In genomic region chr19:47512948-47513319, GRCh38 we compare ENCODE assay signal across 10 cellular contexts. TPM values are rescaled to one million over a fixed set of nuclear protein-coding genes. Genes with fewer than 3 reads are reported as not detected.
DNase-seq lines count a peak whose midpoint lies in the region; ATAC-seq lines count a peak whose summit lies in the region.
"Had no signal": no experiment of that assay in that cellular context is flagged by ENCODE, and none has a peak within 500 bp of the region (broad histone marks: within the 10 kb centered on the region; RNA-seq: fewer than 3 reads in every experiment).

No MANE protein-coding gene starts in this region.

- H3K27me3 Mint-ChIP-seq in T-helper 1 cell treated with Interleukin-12 subunit alpha and Interleukin-12 subunit beta and Interleukin-4 antibody, amounts not matched to agents 30 μg/mL and 1 μg/mL, for 36 hours (ENCODE audit: low read depth), result no peaks in the 10 kb centered on the region
- no peaks in the 10 kb centered on the region for H3K27me3 Mint-ChIP-seq in activated T-helper 17 cell treated with anti-CD3 and anti-CD28 coated beads, Interleukin-2, amount 50 U/mL, for 72 hours
- no peaks in the 10 kb centered on the region for H3K27me3 Mint-ChIP-seq in stimulated activated naive CD8-positive, alpha-beta T cell treated with anti-CD3 and anti-CD28 coated beads, Interleukin-15, amount 100 ng/mL, for 72 hours

- peaks cover 12% of the 10 kb centered on the region for H3K36me3 Mint-ChIP-seq in T-helper 1 cell treated with Interleukin-12 subunit alpha and Interleukin-12 subunit beta and Interleukin-4 antibody, amounts not matched to agents 30 μg/mL and 1 μg/mL, for 36 hours (ENCODE audit: low read depth)
- H3K36me3 Mint-ChIP-seq in activated T-helper 17 cell treated with anti-CD3 and anti-CD28 coated beads, Interleukin-2, amount 50 U/mL, for 72 hours (ENCODE audit: low read depth), result peaks cover 13% of the 10 kb centered on the region

- H3K27ac Mint-ChIP-seq in T-helper 1 cell treated with Interleukin-12 subunit alpha and Interleukin-12 subunit beta and Interleukin-4 antibody, amounts not matched to agents 30 μg/mL and 1 μg/mL, for 36 hours, result peak overlapping the region; percentile 97
- peak overlapping the region; percentile 98 for H3K27ac Mint-ChIP-seq in activated T-helper 17 cell treated with anti-CD3 and anti-CD28 coated beads, Interleukin-2, amount 50 U/mL, for 72 hours
- H3K27ac Mint-ChIP-seq in stimulated activated naive CD8-positive, alpha-beta T cell treated with anti-CD3 and anti-CD28 coated beads, Interleukin-15, amount 100 ng/mL, for 72 hours, result peak overlapping the region; percentile 59 to 100

- intact Hi-C loops in left colon (cut with DNase I, micrococcal nuclease), result no loop called here

- ATAC-seq in activated T-helper 17 cell treated with anti-CD3 and anti-CD28 coated beads, Interleukin-2, amount 50 U/mL, for 72 hours (replicated peaks), result no peak
- no peak for ATAC-seq in stimulated activated naive CD8-positive, alpha-beta T cell treated with anti-CD3 and anti-CD28 coated beads, Interleukin-15, amount 100 ng/mL, for 72 hours
- ATAC-seq in HG03460 (IDR thresholded peaks at IDR 0.05; ENCODE audit: unreplicated experiment), result no peak
- no peak for ATAC-seq in left colon

- no peak for DNase-seq in T-helper 1 cell
- peak; percentile 40 for DNase-seq in islet precursor cell
- DNase-seq in stimulated activated naive CD8-positive, alpha-beta T cell treated with anti-CD3 and anti-CD28 coated beads, Interleukin-15, amount 100 ng/mL, for 72 hours, result no peak
- DNase-seq in left colon, result no peak
- no peak for DNase-seq in foreskin melanocyte
- DNase-seq: activated CD4-positive, CD25-positive, alpha-beta regulatory T cell had no signal

- no peaks in the 10 kb centered on the region for H3K9me3 Mint-ChIP-seq in T-helper 1 cell treated with Interleukin-12 subunit alpha and Interleukin-12 subunit beta and Interleukin-4 antibody, amounts not matched to agents 30 μg/mL and 1 μg/mL, for 36 hours
- H3K9me3 Mint-ChIP-seq in activated T-helper 17 cell treated with anti-CD3 and anti-CD28 coated beads, Interleukin-2, amount 50 U/mL, for 72 hours, result no peaks in the 10 kb centered on the region
- no peaks in the 10 kb centered on the region for H3K9me3 Mint-ChIP-seq in stimulated activated naive CD8-positive, alpha-beta T cell treated with anti-CD3 and anti-CD28 coated beads, Interleukin-15, amount 100 ng/mL, for 72 hours

- peak overlapping the region; percentile 98 for H3K4me3 Mint-ChIP-seq in T-helper 1 cell treated with Interleukin-12 subunit alpha and Interleukin-12 subunit beta and Interleukin-4 antibody, amounts not matched to agents 30 μg/mL and 1 μg/mL, for 36 hours
- peak overlapping the region; percentile 96 for H3K4me3 Mint-ChIP-seq in activated T-helper 17 cell treated with anti-CD3 and anti-CD28 coated beads, Interleukin-2, amount 50 U/mL, for 72 hours
- peak overlapping the region; percentile 97 to 98 for H3K4me3 Mint-ChIP-seq in stimulated activated naive CD8-positive, alpha-beta T cell treated with anti-CD3 and anti-CD28 coated beads, Interleukin-15, amount 100 ng/mL, for 72 hours

- peaks cover 56% of the 10 kb centered on the region for H3K4me1 Mint-ChIP-seq in T-helper 1 cell treated with Interleukin-12 subunit alpha and Interleukin-12 subunit beta and Interleukin-4 antibody, amounts not matched to agents 30 μg/mL and 1 μg/mL, for 36 hours (ENCODE audit: low read depth)
- peaks cover 20% of the 10 kb centered on the region for H3K4me1 Mint-ChIP-seq in activated T-helper 17 cell treated with anti-CD3 and anti-CD28 coated beads, Interleukin-2, amount 50 U/mL, for 72 hours
- peaks cover 84% of the 10 kb centered on the region for H3K4me1 Mint-ChIP-seq in stimulated activated naive CD8-positive, alpha-beta T cell treated with anti-CD3 and anti-CD28 coated beads, Interleukin-15, amount 100 ng/mL, for 72 hours

RNA-seq across cellular contexts. Expression of gene NAPA, which starts 1.9 kb away (rescaled TPM):
- total RNA-seq in activated T-helper 17 cell treated with anti-CD3 and anti-CD28 coated beads, Interleukin-2, amount 50 U/mL, for 72 hours, result 10 to 100 TPM; 33.7 to 72.4 TPM
- 100 to 1,000 TPM; 122 to 130 TPM for total RNA-seq in left colon

RNA-seq across cellular contexts. Expression of gene KPTN, which starts 28.9 kb away (rescaled TPM):
- 10 to 100 TPM; 12.9 to 17.7 TPM for total RNA-seq in activated T-helper 17 cell treated with anti-CD3 and anti-CD28 coated beads, Interleukin-2, amount 50 U/mL, for 72 hours
- total RNA-seq in left colon, result 1 to 10 TPM; 4.6 to 6.0 TPM

RNA-seq across cellular contexts. Expression of gene SLC8A2, which starts 41.2 kb away (rescaled TPM):
- under 1 TPM; 0.06 to 0.50 TPM for total RNA-seq in activated T-helper 17 cell treated with anti-CD3 and anti-CD28 coated beads, Interleukin-2, amount 50 U/mL, for 72 hours
- 1 to 10 TPM in 1 of 2 donors, under 1 TPM in 1; 0.09 to 2.2 TPM for total RNA-seq in left colon
- total RNA-seq: M059J had no signal
